1 cellular context compared by ENCODE assay signal in the genomic region with DNA sequence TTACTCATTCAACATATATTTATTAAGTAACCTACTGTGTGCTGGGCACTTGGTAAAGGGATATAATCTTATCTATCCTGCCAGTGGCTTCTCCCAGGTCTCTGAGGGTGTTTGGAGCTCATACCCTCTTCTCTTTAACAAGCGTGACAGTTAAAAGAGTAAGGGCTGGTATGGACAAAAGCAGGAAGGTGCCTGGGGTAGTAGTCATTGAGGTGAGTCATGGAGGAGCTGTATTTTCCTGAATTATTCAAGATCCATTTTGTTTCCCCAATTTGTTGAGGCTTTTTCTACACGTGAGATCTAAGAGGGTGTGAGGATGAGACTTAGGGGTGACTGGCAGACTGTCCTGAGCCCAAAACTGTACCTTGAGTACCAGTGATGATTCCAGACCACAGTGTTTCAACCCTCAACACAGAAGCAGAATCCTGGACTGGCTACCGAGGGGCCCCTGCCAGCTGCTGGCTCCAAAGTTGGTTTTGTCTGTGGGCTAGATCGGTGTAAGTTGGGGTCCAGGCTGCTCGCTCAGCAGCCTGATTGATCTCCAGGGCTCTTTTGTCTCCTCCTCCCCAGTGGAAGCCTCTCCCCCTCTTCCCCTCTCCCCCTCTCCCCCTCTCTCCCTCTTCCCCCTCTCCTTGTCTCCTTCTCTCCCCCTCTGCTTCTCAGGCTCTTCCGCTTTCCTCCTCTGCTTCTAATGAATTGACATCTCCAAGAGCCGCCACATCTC.
TF ChIP-seq lines count a peak whose summit lies in the region.

A gene with protein sequence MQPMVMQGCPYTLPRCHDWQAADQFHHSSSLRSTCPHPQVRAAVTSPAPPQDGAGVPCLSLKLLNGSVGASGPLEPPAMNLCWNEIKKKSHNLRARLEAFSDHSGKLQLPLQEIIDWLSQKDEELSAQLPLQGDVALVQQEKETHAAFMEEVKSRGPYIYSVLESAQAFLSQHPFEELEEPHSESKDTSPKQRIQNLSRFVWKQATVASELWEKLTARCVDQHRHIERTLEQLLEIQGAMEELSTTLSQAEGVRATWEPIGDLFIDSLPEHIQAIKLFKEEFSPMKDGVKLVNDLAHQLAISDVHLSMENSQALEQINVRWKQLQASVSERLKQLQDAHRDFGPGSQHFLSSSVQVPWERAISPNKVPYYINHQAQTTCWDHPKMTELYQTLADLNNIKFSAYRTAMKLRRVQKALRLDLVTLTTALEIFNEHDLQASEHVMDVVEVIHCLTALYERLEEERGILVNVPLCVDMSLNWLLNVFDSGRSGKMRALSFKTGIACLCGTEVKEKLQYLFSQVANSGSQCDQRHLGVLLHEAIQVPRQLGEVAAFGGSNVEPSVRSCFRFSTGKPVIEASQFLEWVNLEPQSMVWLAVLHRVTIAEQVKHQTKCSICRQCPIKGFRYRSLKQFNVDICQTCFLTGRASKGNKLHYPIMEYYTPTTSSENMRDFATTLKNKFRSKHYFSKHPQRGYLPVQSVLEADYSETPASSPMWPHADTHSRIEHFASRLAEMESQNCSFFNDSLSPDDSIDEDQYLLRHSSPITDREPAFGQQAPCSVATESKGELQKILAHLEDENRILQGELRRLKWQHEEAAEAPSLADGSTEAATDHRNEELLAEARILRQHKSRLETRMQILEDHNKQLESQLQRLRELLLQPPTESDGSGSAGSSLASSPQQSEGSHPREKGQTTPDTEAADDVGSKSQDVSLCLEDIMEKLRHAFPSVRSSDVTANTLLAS (plus strand): TSS at position 671 of the 724 bp plus-strand sequence. CDS start 11,862 bp downstream, outside the sequence.

TF ChIP-seq in HepG2, 621 proteins besides CTCF, POLR2A, EP300 and RAD21:
- TF ChIP-seq MYC (CRISPR knock-in tag; IDR thresholded peaks at IDR 0.05; ENCODE audit: borderline replicate concordance) = no peak
- TF ChIP-seq KAT7 (CRISPR knock-in tag; IDR thresholded peaks at IDR 0.05; ENCODE audit: borderline replicate concordance) = no peak
- no peak for TF ChIP-seq ZNF557 (CRISPR knock-in tag; IDR thresholded peaks at IDR 0.05)
